ENCODE assay signal across 8 cellular contexts in genomic region chr5:74919487-74919886, GRCh38. TPM values are rescaled to one million over a fixed set of nuclear protein-coding genes. Genes with fewer than 3 reads are reported as not detected.
A peak's percentile ranks its signal among the peaks of the same experiment; 100 is the strongest.
DNase-seq lines count a peak whose midpoint lies in the region; ATAC-seq, FAIRE-seq and TF ChIP-seq lines count a peak whose summit lies in the region.

No MANE protein-coding gene starts in this region.

- H3K9me3 Mint-ChIP-seq in brain = no peaks in the 10 kb centered on the region

- no peak overlapping the region for H3K4me3 ChIP-seq in GM06990 (replicated peaks; ENCODE audit: low read depth, low read length)

- H3K4me1 Mint-ChIP-seq in brain = no peaks in the 10 kb centered on the region

- no peaks in the 10 kb centered on the region for H3K36me3 Mint-ChIP-seq in brain

- H3K4me3 Mint-ChIP-seq in brain = no peak overlapping the region

- H3K27me3 Mint-ChIP-seq in brain = peaks cover 4% of the 10 kb centered on the region

- no peaks in the 10 kb centered on the region for H3K36me3 ChIP-seq in GM06990 (ENCODE audit: control insufficient read depth, insufficient read depth, low read length)

- DNase-seq in GM06990 (ENCODE audit: extremely low read depth, insufficient read length) = no peak
- DNase-seq in NCI-H345 treated with DMSO at 0.1 percent for 48 hours (lab: John Stamatoyannopoulos, UW; ENCODE audit: unreplicated experiment) = peak; percentile 50
- DNase-seq in kidney glomerular epithelial cell (lab: John Stamatoyannopoulos, UW) = peak; percentile 44
- peak; percentile 64 for DNase-seq in urothelium cell line (ENCODE audit: low spot score)
- no peak for DNase-seq in activated gamma-delta T cell treated with Interleukin-2 at 50 U/mL for 16 hours

- FAIRE-seq in A204.1 (lab: Jason Lieb, UNC) = peak; percentile 97
- no peak for FAIRE-seq in urothelium cell line (lab: Jason Lieb, UNC)

- TF ChIP-seq CTCF in GM06990 (IDR thresholded peaks at IDR 0.05; ENCODE audit: insufficient read depth, low read length, poor library complexity, severe bottlenecking) (peak; percentile 37), brain (conservative IDR thresholded peaks at IDR 0.05) (peak; percentile 65 to 75)

- H3K27me3 ChIP-seq in GM06990 (replicated peaks; ENCODE audit: control insufficient read depth, insufficient read depth, low read length) = no peaks in the 10 kb centered on the region

- ATAC-seq in GM18519 (IDR thresholded peaks at IDR 0.05; ENCODE audit: low FRiP score, unreplicated experiment) = no peak

- no peak overlapping the region for H3K27ac Mint-ChIP-seq in brain

RNA-seq across cellular contexts. Expression of gene FAM169A, which starts 53.3 kb away (rescaled TPM):
- polyA plus RNA-seq in brain (ENCODE audit: insufficient read depth, low read depth, low replicate concordance) = 2.8 TPM

Comparison
In these comparisons a context has a peak if more than half of its experiments do, and no peak if none do; other contexts are left out.
1. DNase-seq: peak in NCI-H345 treated with DMSO at 0.1 percent for 48 hours (single experiment), kidney glomerular epithelial cell (single experiment) and urothelium cell line (single experiment); none in GM06990 (single experiment) and activated gamma-delta T cell treated with Interleukin-2 at 50 U/mL for 16 hours (single experiment).